In genomic region chr9:135339378-135339973, GRCh38 we compare ENCODE assay signal across 1 cellular context.
TF ChIP-seq lines count a peak whose summit lies in the region.

No MANE protein-coding gene starts in this region.

TF ChIP-seq in H1, 55 proteins besides CTCF, POLR2A, EP300 and RAD21 (continued from another document):
- TF ChIP-seq ASH2L (IDR thresholded peaks at IDR 0.05; ENCODE audit: low read length) (no peak), TCF12 (IDR thresholded peaks at IDR 0.05; ENCODE audit: low read depth, low read length) (no peak)
